Comparison of ENCODE assay signal across 8 cellular contexts in genomic region chr5:87121315-87122170, GRCh38.
DNase-seq lines count a peak whose midpoint lies in the region; ATAC-seq lines count a peak whose summit lies in the region.

No MANE protein-coding gene starts in this region.

- no peaks in the 10 kb centered on the region for H3K36me3 ChIP-seq in CD8-positive, alpha-beta memory T cell (ENCODE audit: insufficient read depth, low read length)

- H3K27me3 Mint-ChIP-seq in CD8-positive, alpha-beta memory T cell: no peaks in the 10 kb centered on the region

- H3K4me3 ChIP-seq in CD8-positive, alpha-beta memory T cell (ENCODE audit: low read length): peak overlapping the region; percentile 10

- H3K27ac ChIP-seq in CD8-positive, alpha-beta memory T cell (ENCODE audit: low read depth, low read length): peak overlapping the region; percentile 2

- H3K9me3 ChIP-seq in CD8-positive, alpha-beta memory T cell (ENCODE audit: low read length): no peaks in the 10 kb centered on the region

- POLR2A ChIA-PET in CD8-positive, alpha-beta memory T cell (lab: Charles Lee): interaction anchor here (1.0 to 1.2 kb wide), 2 partner anchors 46 to 147 kb away, joined by 3 to 5 read pairs; no protein-coding TSS in a partner anchor

- peak in 4 of 5 donors; percentile 14 to 55 (median 30) for DNase-seq in CD8-positive, alpha-beta memory T cell
- DNase-seq in T-helper 22 cell (ENCODE audit: low read depth): peak; percentile 4
- peak; percentile 86 for DNase-seq in dermis blood vessel endothelial cell
- DNase-seq in occipital lobe (lab: John Stamatoyannopoulos, UW): peak; percentile 8
- no peak for DNase-seq in iPS-NIHi11 (ENCODE audit: low spot score)
- no peak for DNase-seq in NCI-H1048 (lab: John Stamatoyannopoulos, UW)

- CTCF ChIA-PET in CD8-positive, alpha-beta memory T cell (lab: Charles Lee): interaction anchor here (0.6 to 1.0 kb wide), 3 partner anchors 10 to 53 kb away, joined by 3 read pairs; no protein-coding TSS in a partner anchor

- peaks cover 0 to 2% (median 0%) of the 10 kb centered on the region in 3 donors for H3K36me3 Mint-ChIP-seq in CD8-positive, alpha-beta memory T cell

- no peaks in the 10 kb centered on the region for H3K9me3 Mint-ChIP-seq in CD8-positive, alpha-beta memory T cell

- peak overlapping the region; percentile 28 to 74 (median 65) for H3K4me3 Mint-ChIP-seq in CD8-positive, alpha-beta memory T cell

- peak overlapping the region; percentile 65 to 96 (median 82) for H3K27ac Mint-ChIP-seq in CD8-positive, alpha-beta memory T cell

- H3K27me3 ChIP-seq in CD8-positive, alpha-beta memory T cell (ENCODE audit: insufficient read depth, low read length, poor library complexity, severe bottlenecking): no peaks in the 10 kb centered on the region

- ATAC-seq in GM19468 (IDR thresholded peaks at IDR 0.05; ENCODE audit: extremely low read depth, unreplicated experiment) (peak; percentile 65), HG03558 (IDR thresholded peaks at IDR 0.05; ENCODE audit: extremely low read depth, unreplicated experiment) (peak; percentile 59)

- H3K4me1 ChIP-seq in CD8-positive, alpha-beta memory T cell (ENCODE audit: insufficient read depth, low read length): peaks cover 33% of the 10 kb centered on the region

- H3K4me1 Mint-ChIP-seq in CD8-positive, alpha-beta memory T cell: peaks cover 40 to 53% (median 52%) of the 10 kb centered on the region in 3 donors

Comparison
In these comparisons a context has a peak if more than half of its experiments do, and no peak if none do; other contexts are left out.
1. DNase-seq: peak in CD8-positive, alpha-beta memory T cell (4 of 5), T-helper 22 cell (single experiment), dermis blood vessel endothelial cell (single experiment) and occipital lobe (single experiment); none in iPS-NIHi11 (single experiment) and NCI-H1048 (single experiment).